In genomic region chr1:54019562-54020176, GRCh38 we compare ENCODE assay signal across 13 cellular contexts. TPM values are rescaled to one million over a fixed set of nuclear protein-coding genes. Genes with fewer than 3 reads are reported as not detected.
DNase-seq lines count a peak whose midpoint lies in the region; ATAC-seq and TF ChIP-seq lines count a peak whose summit lies in the region.
"Not testable (repeated sequence)": the region's sequence is repeated elsewhere in the genome, so short reads cannot be mapped to it uniquely, and the experiment has no call there.
"Had no signal": no experiment of that assay in that cellular context is flagged by ENCODE, and none has a peak within 500 bp of the region (broad histone marks: within the 10 kb centered on the region; RNA-seq: fewer than 3 reads in every experiment).

No MANE protein-coding gene starts in this region.

- not testable (repeated sequence) for H3K27ac ChIP-seq in HEK293 (ENCODE audit: extremely low read depth, low read depth, low read length); SK-N-SH (ENCODE audit: low read depth in 2 of 2, low read length in 1 of 2); spleen

- H2AFZ ChIP-seq in SK-N-SH (ENCODE audit: low read depth) = not testable (repeated sequence)

- H3K27me3 ChIP-seq in SK-N-SH (ENCODE audit: insufficient read depth); spleen (replicated peaks in 1 of 7): not testable (repeated sequence)

- not testable (repeated sequence) for TF ChIP-seq RAD21 in SK-N-SH (IDR thresholded peaks at IDR 0.05; ENCODE audit: low read length)

- TF ChIP-seq CTCF in HEK293 (tag by site-specific recombination; IDR thresholded peaks at IDR 0.05); SK-N-SH (IDR thresholded peaks at IDR 0.05); spleen (IDR thresholded peaks at IDR 0.05 in 8 of 11, conservative IDR thresholded peaks at IDR 0.05 in 3 of 11): not testable (repeated sequence)

- H3K9me2 ChIP-seq in SK-N-SH = not testable (repeated sequence)

- not testable (repeated sequence) for H3F3A ChIP-seq in SK-N-SH (replicated peaks; ENCODE audit: insufficient read depth)

- TF ChIP-seq POLR2A in spleen (IDR thresholded peaks at IDR 0.05) = not testable (repeated sequence)

- not testable (repeated sequence) for H3K4me1 ChIP-seq in HEK293 (ENCODE audit: control insufficient read depth, insufficient read depth, low read length); SK-N-SH (ENCODE audit: control insufficient read depth in 1 of 2, insufficient read depth in 2 of 2, low read depth in 1 of 2, low read length in 1 of 2); spleen

- not testable (repeated sequence) for H3K36me3 ChIP-seq in HEK293 (ENCODE audit: control insufficient read depth in 2 of 2, insufficient read depth in 1 of 2, low read length in 2 of 2); SK-N-SH (replicated peaks in 1 of 2; ENCODE audit: control insufficient read depth in 1 of 2, insufficient read depth in 2 of 2, low read length in 1 of 2); spleen

- DNase-seq in NCI-H460 (ENCODE audit: extremely low read depth, low read depth) (peak; percentile 32), SK-N-SH (peak; percentile 48), amniotic epithelial cell (ENCODE audit: low read depth) (peak; percentile 26), left lobe of liver (ENCODE audit: low spot score) (peak; percentile 23), spleen (peak; percentile 11)

- ATAC-seq in left lobe of liver = not testable (repeated sequence)

- POLR2A ChIA-PET in HEK293 (lab: Yijun Ruan, JAX) = not testable (repeated sequence)
- POLR2A ChIA-PET in SK-N-SH (lab: Yijun Ruan, JAX) = interaction anchor here (1.0 kb wide), 1 partner anchor 480 kb away, joined by 3 read pairs; no protein-coding TSS in a partner anchor

- not testable (repeated sequence) for H3K9ac ChIP-seq in SK-N-SH

- CTCF ChIA-PET in HEK293 (lab: Yijun Ruan, JAX) (interaction anchor here (0.6 to 0.7 kb wide), 5 partner anchors 127 to 678 kb away, joined by 3 to 4 read pairs (median 3); no protein-coding TSS in a partner anchor), SK-N-SH (lab: Yijun Ruan, JAX) (interaction anchor here (1.5 kb wide), 1 partner anchor 17 kb away, joined by 4 read pairs; no protein-coding TSS in a partner anchor)

- not testable (repeated sequence) for TF ChIP-seq EP300 in SK-N-SH (IDR thresholded peaks at IDR 0.05; ENCODE audit: borderline replicate concordance in 1 of 2, low read depth in 1 of 2, low read length in 1 of 2)

- 89% methylated on average over 9 of the region's 10 CpGs for WGBS in SK-N-SH (ENCODE audit: low lambda C conversion rate)
- 83 to 96% (median 88%) methylated on average over 10 of the region's 10 CpGs for WGBS in spleen, 5 donors

- intact Hi-C loops in spleen (cut with DNase I; ENCODE audit: low total_unique reads) = not testable (repeated sequence)

- not testable (repeated sequence) for H3K4me3 ChIP-seq in HEK293 (ENCODE audit: low read depth, low read length); SK-N-SH (ENCODE audit: low read depth in 2 of 2, low read length in 1 of 2); spleen

- not testable (repeated sequence) for H3K4me2 ChIP-seq in SK-N-SH

- not testable (repeated sequence) for H4K20me1 ChIP-seq in SK-N-SH (ENCODE audit: insufficient read depth)

- not testable (repeated sequence) for H3K79me2 ChIP-seq in SK-N-SH (ENCODE audit: insufficient read depth)

- H3K9me3 ChIP-seq in HEK293 (ENCODE audit: control insufficient read depth, insufficient read depth, low read depth, low read length); SK-N-SH; spleen: not testable (repeated sequence)

TF ChIP-seq in HEK293, 187 proteins besides CTCF, POLR2A, EP300 and RAD21:
- peak; percentile 92 for TF ChIP-seq ZBTB17 (tag by site-specific recombination; IDR thresholded peaks at IDR 0.05)
TF ChIP-seq in HEK293: peak in this region for 1; not testable (repeated sequence) for 186.

TF ChIP-seq in SK-N-SH, 30 proteins besides CTCF, POLR2A, EP300 and RAD21:
- TF ChIP-seq RCOR1 (IDR thresholded peaks at IDR 0.05; ENCODE audit: low read length) (peak; percentile 35; the same call in 1 of the 2 replicates), GATA2 (CRISPR knock-in tag; IDR thresholded peaks at IDR 0.05) (peak; percentile 61)

RNA-seq across cellular contexts. Expression of gene LDLRAD1, which starts 1.7 kb away (rescaled TPM):
- 0.52 TPM in 1 of 2 replicates, not detected in the other for total RNA-seq in NCI-H460 (2014; rRNA removed; shearing (Covaris generic))
- not detected in 2 replicates for polyA plus RNA-seq in NCI-H460 (2014; cell fraction: nucleus; rRNA removed)
- polyA plus RNA-seq in SK-N-SH (2012; rRNA removed) = not detected in 2 replicates
- not detected in 2 replicates for polyA plus RNA-seq in SK-N-SH (2012; cell fraction: cytosol; rRNA removed)
- polyA plus RNA-seq in SK-N-SH (2012; cell fraction: nucleus; rRNA removed) = not detected in 2 replicates
- 0.63 TPM for total RNA-seq in left lobe of liver
- total RNA-seq in spleen = not detected
- not detected for polyA plus RNA-seq in spleen
- total RNA-seq: CD4-positive, CD25-positive, alpha-beta regulatory T cell; CD8-positive, alpha-beta memory T cell; G401; GM12878; H1; HFFc6; HT1080 had no signal
- polyA plus RNA-seq: CD4-positive, CD25-positive, alpha-beta regulatory T cell; CD8-positive, alpha-beta memory T cell; GM12878; H1 had no signal

RNA-seq across cellular contexts. Expression of gene TMEM59, which starts 33.3 kb away (rescaled TPM):
- total RNA-seq in NCI-H460 (2014; rRNA removed; shearing (Covaris generic)) = 131 and 161 TPM in 2 replicates
- polyA plus RNA-seq in NCI-H460 (2014; cell fraction: nucleus; rRNA removed) = 73.8 and 76.8 TPM in 2 replicates
- polyA plus RNA-seq in SK-N-SH (2012; rRNA removed) (249 and 314 TPM in 2 replicates), spleen (100 to 1,000 TPM in 2 of 3 donors, 10 to 100 TPM in 1; 73.1 to 119 (median 111) TPM)
- polyA plus RNA-seq in SK-N-SH (2012; cell fraction: cytosol; rRNA removed) = 338 and 354 TPM in 2 replicates
- polyA plus RNA-seq in SK-N-SH (2012; cell fraction: nucleus; rRNA removed) = 85.7 and 156 TPM in 2 replicates
- total RNA-seq in left lobe of liver (275 TPM), spleen (100 to 1,000 TPM; 215 to 295 (median 231) TPM)

RNA-seq across cellular contexts. Expression of gene TCEANC2, which starts 33.7 kb away (rescaled TPM):
- total RNA-seq in NCI-H460 (2014; rRNA removed; shearing (Covaris generic)) = 2.0 and 2.3 TPM in 2 replicates
- 1.8 and 5.3 TPM in 2 replicates for polyA plus RNA-seq in NCI-H460 (2014; cell fraction: nucleus; rRNA removed)
- polyA plus RNA-seq in SK-N-SH (2012; rRNA removed) (4.7 and 5.5 TPM in 2 replicates), spleen (1 to 10 TPM; 1.9 to 2.7 (median 2.7) TPM)
- polyA plus RNA-seq in SK-N-SH (2012; cell fraction: cytosol; rRNA removed) = 4.1 and 5.2 TPM in 2 replicates
- polyA plus RNA-seq in SK-N-SH (2012; cell fraction: nucleus; rRNA removed) = 8.9 and 9.0 TPM in 2 replicates
- total RNA-seq in left lobe of liver (2.9 TPM), spleen (10 to 100 TPM in 2 of 7 donors, 1 to 10 TPM in 5; 4.9 to 12.7 (median 6.8) TPM)
